ENCODE assay signal across 8 cellular contexts in the genomic region with DNA sequence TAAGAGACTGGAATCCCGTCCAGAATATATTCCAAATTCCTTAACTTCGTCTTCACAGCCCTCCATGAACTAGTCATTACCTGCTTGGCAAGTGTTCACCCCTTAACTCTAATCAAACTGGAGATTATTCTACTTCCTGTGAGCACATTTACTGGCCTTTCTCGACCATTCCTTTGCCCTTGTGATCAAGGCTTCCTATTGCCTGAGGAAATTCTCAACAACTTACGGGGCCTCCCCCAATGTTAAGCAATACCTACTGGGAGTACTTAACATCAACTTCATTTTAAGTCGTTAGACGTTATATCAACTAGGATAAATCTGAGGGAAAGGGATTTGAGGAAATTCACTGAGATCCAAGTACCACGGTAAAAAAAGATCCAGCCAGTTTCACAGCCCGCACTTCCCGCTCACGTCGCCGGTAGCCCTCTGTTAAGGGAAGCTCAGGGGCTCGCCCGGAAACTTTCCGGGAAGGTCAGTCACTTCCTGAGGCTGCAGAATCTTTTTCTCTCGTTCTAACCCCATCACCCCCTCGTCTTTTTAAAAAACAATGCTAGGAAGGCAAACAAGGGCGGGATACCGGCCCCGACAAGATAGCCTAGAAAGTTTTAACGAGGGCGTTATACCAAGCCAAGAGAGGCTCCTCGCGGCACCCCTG. TPM values are rescaled to one million over a fixed set of nuclear protein-coding genes. Genes with fewer than 3 reads are reported as not detected.
A peak's percentile ranks its signal among the peaks of the same experiment; 100 is the strongest.
DNase-seq lines count a peak whose midpoint lies in the region; ATAC-seq and TF ChIP-seq lines count a peak whose summit lies in the region.

No MANE protein-coding gene starts in this region.

- peak overlapping the region; percentile 93 for H3K27ac Mint-ChIP-seq in activated naive CD4-positive, alpha-beta T cell treated with anti-CD3 and anti-CD28 coated beads for 36 hours
- peak overlapping the region; percentile 95 for H3K27ac Mint-ChIP-seq in memory B cell

- no peak overlapping the region for H2AFZ ChIP-seq in OCI-LY7 (ENCODE audit: low read length)

- DNase-seq in activated naive CD4-positive, alpha-beta T cell treated with anti-CD3 and anti-CD28 coated beads for 36 hours = peak; percentile 35
- no peak for DNase-seq in activated naive CD4-positive, alpha-beta T cell (lab: John Stamatoyannopoulos, UW)
- peak; percentile 38 for DNase-seq in OCI-LY7 (ENCODE audit: low spot score)
- DNase-seq in choroid plexus epithelial cell (ENCODE audit: low read depth) = peak; percentile 89
- no peak for DNase-seq in memory B cell (ENCODE audit: low spot score in 2 of 2)
- peak; percentile 73 for DNase-seq in upper lobe of right lung

- no peaks in the 10 kb centered on the region for H3K9me2 ChIP-seq in OCI-LY7 (ENCODE audit: insufficient read depth, low read length)

- BruUV-seq in OCI-LY7 (replicated peaks; lab: Mats Ljungman, UMichigan) = no TSS peak

- H3K9me3 ChIP-seq in OCI-LY7 (ENCODE audit: low read length) (no peaks in the 10 kb centered on the region), upper lobe of right lung (no peaks in the 10 kb centered on the region)

- H4K20me1 ChIP-seq in OCI-LY7 (ENCODE audit: insufficient read depth, low read length) = peaks cover 31% of the 10 kb centered on the region

- CTCF ChIA-PET in activated naive CD4-positive, alpha-beta T cell treated with anti-CD3 and anti-CD28 coated beads for 36 hours (lab: Charles Lee) = no interaction called here
- CTCF ChIA-PET in OCI-LY7 (lab: Charles Lee; ENCODE audit: unreplicated experiment) = no interaction called here

- POLR2A ChIA-PET in OCI-LY7 (lab: Charles Lee) = no interaction called here

- peak overlapping the region; percentile 81 for H3K27ac ChIP-seq in OCI-LY7 (ENCODE audit: low read depth, low read length, poor library complexity, severe bottlenecking)
- H3K27ac ChIP-seq in upper lobe of right lung = peak overlapping the region; percentile 99

- H3K36me3 Mint-ChIP-seq in activated naive CD4-positive, alpha-beta T cell treated with anti-CD3 and anti-CD28 coated beads for 36 hours (ENCODE audit: low read depth) = peaks cover 47% of the 10 kb centered on the region
- H3K36me3 Mint-ChIP-seq in memory B cell = peaks cover 10% of the 10 kb centered on the region

- H3K4me3 ChIP-seq in OCI-LY7 (ENCODE audit: low read depth, low read length, poor library complexity, severe bottlenecking) (peak overlapping the region; percentile 98), choroid plexus epithelial cell (ENCODE audit: low read depth, low read length) (peak overlapping the region; percentile 91), upper lobe of right lung (peak overlapping the region; percentile 95)

- H3K9me3 Mint-ChIP-seq in activated naive CD4-positive, alpha-beta T cell treated with anti-CD3 and anti-CD28 coated beads for 36 hours = no peaks in the 10 kb centered on the region
- no peaks in the 10 kb centered on the region for H3K9me3 Mint-ChIP-seq in memory B cell

- H3K27me3 Mint-ChIP-seq in activated naive CD4-positive, alpha-beta T cell treated with anti-CD3 and anti-CD28 coated beads for 36 hours (ENCODE audit: low read depth) = no peaks in the 10 kb centered on the region
- no peaks in the 10 kb centered on the region for H3K27me3 Mint-ChIP-seq in memory B cell

- intact Hi-C loops in activated naive CD4-positive, alpha-beta T cell treated with anti-CD3 and anti-CD28 coated beads for 36 hours (cut with micrococcal nuclease) = loop anchor here (2.0 to 10.0 kb wide), 5 partner anchors 42 to 981 kb away; a partner anchor contains a TSS
- intact Hi-C loops in OCI-LY7 (cut with micrococcal nuclease; ENCODE audit: unreplicated experiment) = loop anchor here (5.0 kb wide), 2 partner anchors 299 to 424 kb away; a partner anchor contains a TSS
- intact Hi-C loops in upper lobe of right lung (cut with DNase I) = no loop called here

- H3K4me2 ChIP-seq in OCI-LY7 (ENCODE audit: low read length) = peak overlapping the region; percentile 94

- H3K4me1 ChIP-seq in OCI-LY7 (ENCODE audit: insufficient read depth, low read length, poor library complexity, severe bottlenecking) (peaks cover 40% of the 10 kb centered on the region), upper lobe of right lung (peaks cover 37% of the 10 kb centered on the region)

- H3K4me3 Mint-ChIP-seq in activated naive CD4-positive, alpha-beta T cell treated with anti-CD3 and anti-CD28 coated beads for 36 hours = peak overlapping the region; percentile 96
- peak overlapping the region; percentile 96 for H3K4me3 Mint-ChIP-seq in memory B cell

- ATAC-seq in memory B cell (ENCODE audit: low read depth) (no peak), upper lobe of right lung (peak; percentile 31), HG03432 (IDR thresholded peaks at IDR 0.05; ENCODE audit: unreplicated experiment) (no peak), GM19023 (IDR thresholded peaks at IDR 0.05; ENCODE audit: unreplicated experiment) (no peak)

- H3K36me3 ChIP-seq in OCI-LY7 (ENCODE audit: insufficient read depth, low read length) = peaks cover 55% of the 10 kb centered on the region
- H3K36me3 ChIP-seq in upper lobe of right lung = peaks cover 21% of the 10 kb centered on the region

- no peaks in the 10 kb centered on the region for H3K27me3 ChIP-seq in upper lobe of right lung

- H3K4me1 Mint-ChIP-seq in activated naive CD4-positive, alpha-beta T cell treated with anti-CD3 and anti-CD28 coated beads for 36 hours (ENCODE audit: low read depth) = peaks cover 45% of the 10 kb centered on the region
- peaks cover 29% of the 10 kb centered on the region for H3K4me1 Mint-ChIP-seq in memory B cell

- TF ChIP-seq CTCF in OCI-LY7 (conservative IDR thresholded peaks at IDR 0.05; ENCODE audit: low read length) (no peak), choroid plexus epithelial cell (conservative IDR thresholded peaks at IDR 0.05; ENCODE audit: low read depth, low read length) (no peak), upper lobe of right lung (IDR thresholded peaks at IDR 0.05) (no peak)

- H3K79me2 ChIP-seq in OCI-LY7 (ENCODE audit: insufficient read depth, low read depth, low read length) = peaks cover 59% of the 10 kb centered on the region

RNA-seq across cellular contexts. Expression of a gene that starts 0.9 kb away (rescaled TPM):
- 100 to 1,000 TPM; 202 to 207 TPM for total RNA-seq in activated naive CD4-positive, alpha-beta T cell treated with anti-CD3 and anti-CD28 coated beads for 36 hours
- total RNA-seq in OCI-LY7 (2014; rRNA removed; shearing (Covaris generic)) = 104 and 112 TPM in 2 replicates
- total RNA-seq in OCI-LY7 (2022) = 130 and 140 TPM in 2 replicates
- 54.4 TPM for total RNA-seq in upper lobe of right lung

Comparison
In these comparisons a context has a peak if more than half of its experiments do, and no peak if none do; other contexts are left out.
1. DNase-seq: peak in activated naive CD4-positive, alpha-beta T cell treated with anti-CD3 and anti-CD28 coated beads for 36 hours (single experiment), OCI-LY7 (single experiment), choroid plexus epithelial cell (single experiment) and upper lobe of right lung (single experiment); none in activated naive CD4-positive, alpha-beta T cell (0 of 4) and memory B cell (0 of 2).
2. Peak in every context shown above with its lines, with median percentiles within 50 percentile points of each other: H3K4me3 ChIP-seq.